In the genomic region with DNA sequence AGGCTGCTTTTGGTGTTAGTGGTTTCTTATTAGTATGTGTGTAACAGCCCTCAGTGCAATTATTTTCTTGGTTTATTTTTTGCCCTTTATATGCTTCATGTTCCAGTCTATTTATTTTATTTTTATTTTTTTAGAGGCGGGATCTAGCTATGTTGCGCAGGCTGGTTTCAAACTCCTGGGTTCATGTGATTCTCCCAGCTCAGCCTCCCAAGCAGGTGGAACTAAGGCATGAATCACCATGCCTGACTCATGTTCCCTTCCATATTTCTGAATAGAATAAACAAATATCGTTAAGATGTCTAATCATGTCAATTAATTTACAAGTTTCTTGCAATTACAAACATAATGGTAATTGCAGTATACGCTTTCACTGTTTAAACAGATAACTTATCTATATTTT, we compare ENCODE assay signal across 15 cellular contexts. TPM values are rescaled to one million over a fixed set of nuclear protein-coding genes. Genes with fewer than 3 reads are reported as not detected.
"Had no signal": no experiment of that assay in that cellular context is flagged by ENCODE, and none has a peak within 500 bp of the region (broad histone marks: within the 10 kb centered on the region; RNA-seq: fewer than 3 reads in every experiment).

No MANE protein-coding gene starts in this region.

- H3K4me3 ChIP-seq: left ventricle myocardium inferior, mucosa of descending colon, thoracic aorta had no signal

- H3K36me3 Mint-ChIP-seq: memory B cell; naive thymus-derived CD8-positive, alpha-beta T cell had no signal

- ATAC-seq: activated T-helper 17 cell treated with anti-CD3 and anti-CD28 coated beads, Interleukin-2, amount 50 U/mL, for 72 hours; mucosa of descending colon; naive thymus-derived CD8-positive, alpha-beta T cell; stimulated activated effector memory CD8-positive, alpha-beta T cell treated with anti-CD3 and anti-CD28 coated beads, Interleukin-12 subunit alpha, Interleukin-12 subunit beta, amount 100 ng/mL, for 72 hours had no signal

- H3K36me3 ChIP-seq: left ventricle myocardium inferior, thoracic aorta had no signal

- DNase-seq: activated CD4-positive, alpha-beta T cell treated with anti-CD3 and anti-CD28 coated beads, Interleukin-2, amount 50 U/mL, for 4 hours; activated CD4-positive, CD25-positive, alpha-beta regulatory T cell treated with anti-CD3 and anti-CD28 coated beads, Interleukin-2, amount 50 U/mL, for 72 hours; activated naive CD4-positive, alpha-beta T cell treated with Interleukin-2 at 50 U/mL for 16 hours; activated T-cell treated with anti-CD3 and anti-CD28 coated beads for 4 hours; aorta; hypothalamus; left ventricle myocardium inferior; mucosa of descending colon; naive thymus-derived CD8-positive, alpha-beta T cell; nucleus accumbens; posterior cingulate gyrus had no signal

- H3K4me3 Mint-ChIP-seq: activated T-helper 17 cell treated with anti-CD3 and anti-CD28 coated beads, Interleukin-2, amount 50 U/mL, for 72 hours; memory B cell; naive thymus-derived CD8-positive, alpha-beta T cell; stimulated activated effector memory CD8-positive, alpha-beta T cell treated with anti-CD3 and anti-CD28 coated beads, Interleukin-12 subunit alpha, Interleukin-12 subunit beta, amount 100 ng/mL, for 72 hours had no signal

- H3K27ac Mint-ChIP-seq: activated T-helper 17 cell treated with anti-CD3 and anti-CD28 coated beads, Interleukin-2, amount 50 U/mL, for 72 hours; memory B cell; naive thymus-derived CD8-positive, alpha-beta T cell; stimulated activated effector memory CD8-positive, alpha-beta T cell treated with anti-CD3 and anti-CD28 coated beads, Interleukin-12 subunit alpha, Interleukin-12 subunit beta, amount 100 ng/mL, for 72 hours had no signal

- H3K4me1 ChIP-seq: left ventricle myocardium inferior had no signal

- H3K9me3 ChIP-seq: left ventricle myocardium inferior, mucosa of descending colon, thoracic aorta had no signal

- H3K4me1 Mint-ChIP-seq: activated T-helper 17 cell treated with anti-CD3 and anti-CD28 coated beads, Interleukin-2, amount 50 U/mL, for 72 hours; memory B cell; naive thymus-derived CD8-positive, alpha-beta T cell; stimulated activated effector memory CD8-positive, alpha-beta T cell treated with anti-CD3 and anti-CD28 coated beads, Interleukin-12 subunit alpha, Interleukin-12 subunit beta, amount 100 ng/mL, for 72 hours had no signal

- H3K27me3 Mint-ChIP-seq: activated T-helper 17 cell treated with anti-CD3 and anti-CD28 coated beads, Interleukin-2, amount 50 U/mL, for 72 hours; memory B cell; naive thymus-derived CD8-positive, alpha-beta T cell had no signal

- H3K27ac ChIP-seq: left ventricle myocardium inferior, thoracic aorta had no signal

- H3K9me3 Mint-ChIP-seq: activated T-helper 17 cell treated with anti-CD3 and anti-CD28 coated beads, Interleukin-2, amount 50 U/mL, for 72 hours; memory B cell; naive thymus-derived CD8-positive, alpha-beta T cell; stimulated activated effector memory CD8-positive, alpha-beta T cell treated with anti-CD3 and anti-CD28 coated beads, Interleukin-12 subunit alpha, Interleukin-12 subunit beta, amount 100 ng/mL, for 72 hours had no signal

RNA-seq across cellular contexts. Expression of a gene that starts 11.7 kb away (rescaled TPM):
- total RNA-seq: thoracic aorta had no signal
